In genomic region chr19:11505032-11505503, GRCh38 we compare ENCODE assay signal across 8 cellular contexts. TPM values are rescaled to one million over a fixed set of nuclear protein-coding genes. Genes with fewer than 3 reads are reported as not detected.
A peak's percentile ranks its signal among the peaks of the same experiment; 100 is the strongest.
DNase-seq lines count a peak whose midpoint lies in the region; TF ChIP-seq lines count a peak whose summit lies in the region.

No MANE protein-coding gene starts in this region.

- no peaks in the 10 kb centered on the region for H3K27me3 ChIP-seq in HAP-1 (ENCODE audit: low read depth)
- no peaks in the 10 kb centered on the region for H3K27me3 ChIP-seq in stomach

- H3K36me3 ChIP-seq in HAP-1 (replicated peaks) (peaks cover 2% of the 10 kb centered on the region; the same call in 1 of the 2 replicates), stomach (peaks cover 0 to 31% (median 16%) of the 10 kb centered on the region in 4 donors)

- no peak for TF ChIP-seq EP300 in stomach (IDR thresholded peaks at IDR 0.05)

- no peaks in the 10 kb centered on the region for H3K36me3 Mint-ChIP-seq in neural crest cell (ENCODE audit: low read depth)

- peaks cover 19% of the 10 kb centered on the region for H3K4me1 Mint-ChIP-seq in neural crest cell

- peak; percentile 98 for DNase-seq in ELF-1 (ENCODE audit: low read depth, low spot score)
- peak; percentile 90 to 99 for DNase-seq in HAP-1 (ENCODE audit: low spot score in 2 of 2)
- DNase-seq in M059J (ENCODE audit: low read depth), result peak; percentile 94
- DNase-seq in SHP77 (lab: John Stamatoyannopoulos, UW), result peak; percentile 91 to 92
- peak; percentile 88 for DNase-seq in activated gamma-delta T cell (lab: John Stamatoyannopoulos, UW)
- peak; percentile 92 for DNase-seq in fibroblast of villous mesenchyme (ENCODE audit: low read depth)
- peak; percentile 85 for DNase-seq in neural crest cell (ENCODE audit: low read depth, low spot score)
- peak; percentile 98 for DNase-seq in stomach

- H3K9me3 Mint-ChIP-seq in neural crest cell, result no peaks in the 10 kb centered on the region

- H3K4me3 ChIP-seq in HAP-1 (peak overlapping the region; percentile 56), fibroblast of villous mesenchyme (ENCODE audit: low read depth, low read length) (peak overlapping the region; percentile 71), stomach (peak overlapping the region; percentile 78 to 100 (median 98))

- intact Hi-C loops in stomach (cut with DNase I; ENCODE audit: low total_unique reads), result no loop called here

- H3K9me3 ChIP-seq in HAP-1 (no peaks in the 10 kb centered on the region), stomach (no peaks in the 10 kb centered on the region)

- peak overlapping the region; percentile 46 for H3K27ac Mint-ChIP-seq in neural crest cell (ENCODE audit: unreplicated experiment)

- no peak for TF ChIP-seq POLR2A in stomach (IDR thresholded peaks at IDR 0.05)

- in situ Hi-C loops in HAP-1 (cut with MboI; ENCODE audit: low sequenced_read_pairs), result no loop called here

- peak overlapping the region; percentile 96 to 98 (median 97) for H3K27ac ChIP-seq in stomach

- WGBS in stomach, 5 donors, result 0 to 1% (median 1%) methylated on average over 1 to 33 of the region's 33 CpGs

- TF ChIP-seq CTCF in fibroblast of villous mesenchyme (IDR thresholded peaks at IDR 0.05; ENCODE audit: insufficient read depth, low read depth, low read length) (no peak), neural crest cell (conservative IDR thresholded peaks at IDR 0.05) (no peak), stomach (IDR thresholded peaks at IDR 0.05) (no peak)

- peak overlapping the region; percentile 88 for H3K4me3 Mint-ChIP-seq in neural crest cell

- H3K4me1 ChIP-seq in HAP-1 (peaks cover 10% of the 10 kb centered on the region), stomach (peaks cover 5 to 26% (median 20%) of the 10 kb centered on the region in 4 donors)

- peaks cover 4% of the 10 kb centered on the region for H3K27me3 Mint-ChIP-seq in neural crest cell (ENCODE audit: low read depth)

RNA-seq across cellular contexts. Expression of gene ZNF653, which starts 0.6 kb away (rescaled TPM):
- 5.2 and 21.1 TPM in 2 replicates for total RNA-seq in M059J (2014; rRNA removed; shearing (Covaris generic))
- total RNA-seq in fibroblast of villous mesenchyme (3.9 and 4.7 TPM in 2 replicates), neural crest cell (17.9 and 19.0 TPM in 2 replicates), stomach (10 to 100 TPM in 4 of 5 donors, 1 to 10 TPM in 1; 6.7 to 99.6 (median 10.5) TPM)
- 10 to 100 TPM in 2 of 3 donors, 1 to 10 TPM in 1; 9.8 to 35.9 (median 17.3) TPM for polyA plus RNA-seq in stomach

RNA-seq across cellular contexts. Expression of gene ECSIT, which starts 23.9 kb away (rescaled TPM):
- total RNA-seq in M059J (2014; rRNA removed; shearing (Covaris generic)), result 29.5 and 43.3 TPM in 2 replicates
- 22.9 and 27.4 TPM in 2 replicates for total RNA-seq in fibroblast of villous mesenchyme
- total RNA-seq in neural crest cell, result 46.0 and 49.4 TPM in 2 replicates
- 100 to 1,000 TPM in 1 of 5 donors, 10 to 100 TPM in 4; 15.6 to 119 (median 49.0) TPM for total RNA-seq in stomach
- 10 to 100 TPM; 93.2 to 96.5 (median 95.1) TPM for polyA plus RNA-seq in stomach

RNA-seq across cellular contexts. Expression of gene ELAVL3, which starts 24.2 kb away (rescaled TPM):
- not detected in 2 replicates for total RNA-seq in M059J (2014; rRNA removed; shearing (Covaris generic))
- total RNA-seq in fibroblast of villous mesenchyme, result not detected in 2 replicates
- 39.7 and 42.8 TPM in 2 replicates for total RNA-seq in neural crest cell
- total RNA-seq in stomach, result 10 to 100 TPM in 1 of 5 donors, 1 to 10 TPM in 2, not detected in 2; 1.5 to 11.0 (median 7.2) TPM
- polyA plus RNA-seq in stomach, result under 1 TPM in 2 of 3 donors, not detected in 1; 0.10 to 0.31 TPM

RNA-seq across cellular contexts. Expression of gene CNN1, which starts 33.6 kb away (rescaled TPM):
- 30.5 and 31.4 TPM in 2 replicates for total RNA-seq in M059J (2014; rRNA removed; shearing (Covaris generic))
- total RNA-seq in fibroblast of villous mesenchyme, result 61.3 and 148 TPM in 2 replicates
- total RNA-seq in neural crest cell, result 1.6 and 1.8 TPM in 2 replicates
- total RNA-seq in stomach, result 1,000 to 10,000 TPM in 1 of 5 donors, 100 to 1,000 TPM in 4; 205 to 1,183 (median 570) TPM
- polyA plus RNA-seq in stomach, result 100 to 1,000 TPM in 1 of 3 donors, 10 to 100 TPM in 2; 70.2 to 585 (median 70.6) TPM

RNA-seq across cellular contexts. Expression of gene ELOF1, which starts 54.0 kb away (rescaled TPM):
- 84.6 and 136 TPM in 2 replicates for total RNA-seq in M059J (2014; rRNA removed; shearing (Covaris generic))
- total RNA-seq in fibroblast of villous mesenchyme, result 31.1 and 36.7 TPM in 2 replicates
- total RNA-seq in neural crest cell, result 69.8 and 70.0 TPM in 2 replicates
- 10 to 100 TPM in 4 of 5 donors, 1 to 10 TPM in 1; 2.3 to 25.5 (median 21.4) TPM for total RNA-seq in stomach
- polyA plus RNA-seq in stomach, result 10 to 100 TPM; 87.0 to 96.4 (median 93.1) TPM

Comparison
In these comparisons a context has a peak if more than half of its experiments do, and no peak if none do; other contexts are left out.
1. Peak in every context shown above with its lines: DNase-seq, H3K4me3 ChIP-seq and H3K27ac ChIP-seq.